8 cellular contexts compared by ENCODE assay signal in genomic region chr2:207258191-207258991, GRCh38.
DNase-seq lines count a peak whose midpoint lies in the region; ATAC-seq and TF ChIP-seq lines count a peak whose summit lies in the region.

No MANE protein-coding gene starts in this region.

- H3K36me3 ChIP-seq in kidney epithelial cell (ENCODE audit: control insufficient read depth, insufficient read depth, low read length) (no peaks in the 10 kb centered on the region), thoracic aorta (no peaks in the 10 kb centered on the region)

- ATAC-seq in thoracic aorta (ENCODE audit: insufficient number of reproducible peaks, low FRiP score, low read depth) (peak; percentile 95), GM18868 (IDR thresholded peaks at IDR 0.05; ENCODE audit: unreplicated experiment) (no peak)

- DNase-seq in COLO668 (lab: John Stamatoyannopoulos, UW; ENCODE audit: unreplicated experiment) (peak; percentile 28), MV-4-11 (lab: John Stamatoyannopoulos, UW) (peak; percentile 60), astrocyte of the spinal cord (ENCODE audit: low read depth, low spot score) (peak; percentile 99), kidney epithelial cell (ENCODE audit: low read depth) (peak; percentile 97), thoracic aorta (ENCODE audit: low spot score) (peak; percentile 82)
- no peak for DNase-seq in stimulated activated CD8-positive, alpha-beta memory T cell treated with anti-CD3 and anti-CD28 coated beads, Interleukin-4, amount 100 ng/mL, for 48 hours
- no peak for DNase-seq in activated CD4-positive, alpha-beta T cell treated with anti-CD3 and anti-CD28 coated beads, Interleukin-2, amount 50 U/mL, for 4 hours

- H3K27me3 ChIP-seq in kidney epithelial cell (ENCODE audit: control insufficient read depth, insufficient read depth, low read length) (no peaks in the 10 kb centered on the region), thoracic aorta (replicated peaks; ENCODE audit: insufficient read depth) (no peaks in the 10 kb centered on the region)

- in situ Hi-C loops in astrocyte of the spinal cord (cut with HindIII; ENCODE audit: low sequenced_read_pairs): no loop called here

- H3K4me3 ChIP-seq in astrocyte of the spinal cord (ENCODE audit: low read depth, low read length) (no peak overlapping the region), kidney epithelial cell (ENCODE audit: low read depth, low read length) (no peak overlapping the region), thoracic aorta (peak overlapping the region; percentile 12)

- peaks cover 24 to 46% of the 10 kb centered on the region in 2 donors for H3K4me1 ChIP-seq in thoracic aorta (ENCODE audit: control insufficient read depth in 1 of 2, low read depth in 2 of 2)

- H3K9me3 ChIP-seq in thoracic aorta: no peaks in the 10 kb centered on the region

- TF ChIP-seq CTCF in astrocyte of the spinal cord (IDR thresholded peaks at IDR 0.05; ENCODE audit: low read depth, low read length): no peak
- TF ChIP-seq CTCF in kidney epithelial cell (IDR thresholded peaks at IDR 0.05; ENCODE audit: insufficient read depth, low read length, poor library complexity, severe bottlenecking): no peak
- no peak for TF ChIP-seq CTCF in thoracic aorta (IDR thresholded peaks at IDR 0.05)

- peak overlapping the region; percentile 70 for H3K27ac ChIP-seq in thoracic aorta

Comparison
In these comparisons a context has a peak if more than half of its experiments do, and no peak if none do; other contexts are left out.
1. DNase-seq: peak in COLO668 (single experiment), MV-4-11 (single experiment), astrocyte of the spinal cord (single experiment), kidney epithelial cell (single experiment) and thoracic aorta (single experiment); none in stimulated activated CD8-positive, alpha-beta memory T cell treated with anti-CD3 and anti-CD28 coated beads, Interleukin-4, amount 100 ng/mL, for 48 hours (single experiment) and activated CD4-positive, alpha-beta T cell treated with anti-CD3 and anti-CD28 coated beads, Interleukin-2, amount 50 U/mL, for 4 hours (0 of 2).